3 cellular contexts compared by ENCODE assay signal in genomic region chr1:53727461-53727860, GRCh38. TPM values are rescaled to one million over a fixed set of nuclear protein-coding genes. Genes with fewer than 3 reads are reported as not detected.
"Had no signal": no experiment of that assay in that cellular context is flagged by ENCODE, and none has a peak within 500 bp of the region (broad histone marks: within the 10 kb centered on the region; RNA-seq: fewer than 3 reads in every experiment).

No MANE protein-coding gene starts in this region.

- ATAC-seq: GM12878 had no signal

- H3K4me3 ChIP-seq: GM12878 had no signal

- DNase-seq: GDM1, GF-D8 had no signal

RNA-seq across cellular contexts. Expression of gene GLIS1, which starts 11.5 kb away (rescaled TPM):
- total RNA-seq: GM12878 had no signal
- polyA plus RNA-seq: GM12878 had no signal
